ENCODE assay signal across 3 cellular contexts in the genomic region with DNA sequence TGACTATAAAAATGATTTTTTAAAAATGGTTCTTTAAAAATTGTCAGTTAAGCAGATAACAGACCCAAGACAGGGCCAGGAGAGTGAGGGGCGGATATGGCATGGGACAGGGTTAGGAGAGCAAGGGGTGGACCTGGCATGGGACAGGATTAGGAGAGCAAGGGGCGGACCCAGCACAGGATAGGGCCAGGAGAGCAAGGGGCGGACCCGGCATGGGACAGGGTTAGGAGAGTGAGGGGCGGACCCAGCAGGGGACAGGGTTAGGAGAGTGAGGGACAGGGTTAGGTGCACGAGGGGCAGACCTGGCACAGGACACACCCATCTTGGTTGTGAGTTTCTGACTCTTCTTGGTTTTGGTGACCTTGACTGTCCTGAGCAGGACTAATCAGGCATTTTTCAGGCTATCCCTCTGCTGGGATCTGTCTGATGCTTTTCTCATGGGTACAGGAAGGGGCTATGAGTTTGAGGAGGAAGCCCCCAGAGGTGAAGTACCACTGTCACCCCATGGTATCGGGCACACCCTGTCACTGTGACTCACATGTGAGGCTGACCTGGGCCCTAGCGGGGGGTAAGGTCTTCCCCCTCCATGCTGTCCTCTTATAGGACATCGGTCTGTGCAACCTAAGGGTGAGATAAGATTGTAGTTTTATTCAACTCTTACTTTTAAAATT.
TF ChIP-seq lines count a peak whose summit lies in the region.

No MANE protein-coding gene starts in this region.

TF ChIP-seq in SK-N-SH, 30 proteins besides CTCF, POLR2A, EP300 and RAD21:
- TF ChIP-seq JUND (IDR thresholded peaks at IDR 0.05) (no peak), TAF1 (IDR thresholded peaks at IDR 0.05; ENCODE audit: borderline replicate concordance, low read depth, low read length) (no peak)

TF ChIP-seq in SK-N-SH treated with all-trans-retinoic acid at 6 μM for 48 hours, 23 proteins besides CTCF, POLR2A, EP300 and RAD21:
- no peak for TF ChIP-seq ZNF565 (CRISPR knock-in tag; conservative IDR thresholded peaks at IDR 0.05; ENCODE audit: low read depth)
- TF ChIP-seq ZFP3 (CRISPR knock-in tag; IDR thresholded peaks at IDR 0.05): no peak
- TF ChIP-seq, protein P1, sequence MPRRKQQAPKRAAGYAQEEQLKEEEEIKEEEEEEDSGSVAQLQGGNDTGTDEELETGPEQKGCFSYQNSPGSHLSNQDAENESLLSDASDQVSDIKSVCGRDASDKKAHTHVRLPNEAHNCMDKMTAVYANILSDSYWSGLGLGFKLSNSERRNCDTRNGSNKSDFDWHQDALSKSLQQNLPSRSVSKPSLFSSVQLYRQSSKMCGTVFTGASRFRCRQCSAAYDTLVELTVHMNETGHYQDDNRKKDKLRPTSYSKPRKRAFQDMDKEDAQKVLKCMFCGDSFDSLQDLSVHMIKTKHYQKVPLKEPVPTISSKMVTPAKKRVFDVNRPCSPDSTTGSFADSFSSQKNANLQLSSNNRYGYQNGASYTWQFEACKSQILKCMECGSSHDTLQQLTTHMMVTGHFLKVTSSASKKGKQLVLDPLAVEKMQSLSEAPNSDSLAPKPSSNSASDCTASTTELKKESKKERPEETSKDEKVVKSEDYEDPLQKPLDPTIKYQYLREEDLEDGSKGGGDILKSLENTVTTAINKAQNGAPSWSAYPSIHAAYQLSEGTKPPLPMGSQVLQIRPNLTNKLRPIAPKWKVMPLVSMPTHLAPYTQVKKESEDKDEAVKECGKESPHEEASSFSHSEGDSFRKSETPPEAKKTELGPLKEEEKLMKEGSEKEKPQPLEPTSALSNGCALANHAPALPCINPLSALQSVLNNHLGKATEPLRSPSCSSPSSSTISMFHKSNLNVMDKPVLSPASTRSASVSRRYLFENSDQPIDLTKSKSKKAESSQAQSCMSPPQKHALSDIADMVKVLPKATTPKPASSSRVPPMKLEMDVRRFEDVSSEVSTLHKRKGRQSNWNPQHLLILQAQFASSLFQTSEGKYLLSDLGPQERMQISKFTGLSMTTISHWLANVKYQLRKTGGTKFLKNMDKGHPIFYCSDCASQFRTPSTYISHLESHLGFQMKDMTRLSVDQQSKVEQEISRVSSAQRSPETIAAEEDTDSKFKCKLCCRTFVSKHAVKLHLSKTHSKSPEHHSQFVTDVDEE (CRISPR knock-in tag; IDR thresholded peaks at IDR 0.05): no peak
- TF ChIP-seq BACH2 (CRISPR knock-in tag; IDR thresholded peaks at IDR 0.05; ENCODE audit: borderline replicate concordance): no peak
- TF ChIP-seq CSDC2 (CRISPR knock-in tag; IDR thresholded peaks at IDR 0.05): no peak
- TF ChIP-seq GLIS3 (CRISPR knock-in tag; IDR thresholded peaks at IDR 0.05): no peak
- no peak for TF ChIP-seq ESRRG (CRISPR knock-in tag; IDR thresholded peaks at IDR 0.05)
- TF ChIP-seq, protein P2, sequence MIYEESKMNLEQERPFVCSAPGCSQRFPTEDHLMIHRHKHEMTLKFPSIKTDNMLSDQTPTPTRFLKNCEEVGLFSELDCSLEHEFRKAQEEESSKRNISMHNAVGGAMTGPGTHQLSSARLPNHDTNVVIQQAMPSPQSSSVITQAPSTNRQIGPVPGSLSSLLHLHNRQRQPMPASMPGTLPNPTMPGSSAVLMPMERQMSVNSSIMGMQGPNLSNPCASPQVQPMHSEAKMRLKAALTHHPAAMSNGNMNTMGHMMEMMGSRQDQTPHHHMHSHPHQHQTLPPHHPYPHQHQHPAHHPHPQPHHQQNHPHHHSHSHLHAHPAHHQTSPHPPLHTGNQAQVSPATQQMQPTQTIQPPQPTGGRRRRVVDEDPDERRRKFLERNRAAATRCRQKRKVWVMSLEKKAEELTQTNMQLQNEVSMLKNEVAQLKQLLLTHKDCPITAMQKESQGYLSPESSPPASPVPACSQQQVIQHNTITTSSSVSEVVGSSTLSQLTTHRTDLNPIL (CRISPR knock-in tag; IDR thresholded peaks at IDR 0.05; ENCODE audit: low read depth): no peak
TF ChIP-seq in SK-N-SH treated with all-trans-retinoic acid at 6 μM for 48 hours: peak in this region for 0.

TF ChIP-seq in IMR-90, 13 proteins besides CTCF, POLR2A, EP300 and RAD21:
- TF ChIP-seq FOS (IDR thresholded peaks at IDR 0.05; ENCODE audit: low read depth, low read length): no peak
- no peak for TF ChIP-seq MAZ (IDR thresholded peaks at IDR 0.05; ENCODE audit: borderline replicate concordance, low read depth, low read length)
- TF ChIP-seq, protein P3, sequence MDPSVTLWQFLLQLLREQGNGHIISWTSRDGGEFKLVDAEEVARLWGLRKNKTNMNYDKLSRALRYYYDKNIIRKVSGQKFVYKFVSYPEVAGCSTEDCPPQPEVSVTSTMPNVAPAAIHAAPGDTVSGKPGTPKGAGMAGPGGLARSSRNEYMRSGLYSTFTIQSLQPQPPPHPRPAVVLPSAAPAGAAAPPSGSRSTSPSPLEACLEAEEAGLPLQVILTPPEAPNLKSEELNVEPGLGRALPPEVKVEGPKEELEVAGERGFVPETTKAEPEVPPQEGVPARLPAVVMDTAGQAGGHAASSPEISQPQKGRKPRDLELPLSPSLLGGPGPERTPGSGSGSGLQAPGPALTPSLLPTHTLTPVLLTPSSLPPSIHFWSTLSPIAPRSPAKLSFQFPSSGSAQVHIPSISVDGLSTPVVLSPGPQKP (IDR thresholded peaks at IDR 0.05; ENCODE audit: borderline replicate concordance, low read depth, low read length): no peak
- TF ChIP-seq CEBPB (IDR thresholded peaks at IDR 0.05; ENCODE audit: low read depth, low read length): no peak
- TF ChIP-seq CHD1 (IDR thresholded peaks at IDR 0.05; ENCODE audit: low read depth, low read length): no peak
- TF ChIP-seq RCOR1 (IDR thresholded peaks at IDR 0.05; ENCODE audit: insufficient replicate concordance, low read length): no peak
- TF ChIP-seq SMC3 (IDR thresholded peaks at IDR 0.05; ENCODE audit: low read depth, low read length): no peak
- no peak for TF ChIP-seq MXI1 (IDR thresholded peaks at IDR 0.05; ENCODE audit: borderline replicate concordance, low read depth, low read length)
- no peak for TF ChIP-seq MAFK (IDR thresholded peaks at IDR 0.05; ENCODE audit: low read depth, low read length)
- TF ChIP-seq, protein P4, sequence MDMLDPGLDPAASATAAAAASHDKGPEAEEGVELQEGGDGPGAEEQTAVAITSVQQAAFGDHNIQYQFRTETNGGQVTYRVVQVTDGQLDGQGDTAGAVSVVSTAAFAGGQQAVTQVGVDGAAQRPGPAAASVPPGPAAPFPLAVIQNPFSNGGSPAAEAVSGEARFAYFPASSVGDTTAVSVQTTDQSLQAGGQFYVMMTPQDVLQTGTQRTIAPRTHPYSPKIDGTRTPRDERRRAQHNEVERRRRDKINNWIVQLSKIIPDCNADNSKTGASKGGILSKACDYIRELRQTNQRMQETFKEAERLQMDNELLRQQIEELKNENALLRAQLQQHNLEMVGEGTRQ (IDR thresholded peaks at IDR 0.05; ENCODE audit: low read depth, low read length): no peak
- no peak for TF ChIP-seq NFE2L2 (IDR thresholded peaks at IDR 0.05; ENCODE audit: low read depth, low read length)
- TF ChIP-seq BHLHE40 (IDR thresholded peaks at IDR 0.05; ENCODE audit: low read depth, low read length): no peak
- no peak for TF ChIP-seq RFX5 (IDR thresholded peaks at IDR 0.05; ENCODE audit: low read depth, low read length)
